Comparison of ENCODE assay signal across 14 cellular contexts in the genomic region with DNA sequence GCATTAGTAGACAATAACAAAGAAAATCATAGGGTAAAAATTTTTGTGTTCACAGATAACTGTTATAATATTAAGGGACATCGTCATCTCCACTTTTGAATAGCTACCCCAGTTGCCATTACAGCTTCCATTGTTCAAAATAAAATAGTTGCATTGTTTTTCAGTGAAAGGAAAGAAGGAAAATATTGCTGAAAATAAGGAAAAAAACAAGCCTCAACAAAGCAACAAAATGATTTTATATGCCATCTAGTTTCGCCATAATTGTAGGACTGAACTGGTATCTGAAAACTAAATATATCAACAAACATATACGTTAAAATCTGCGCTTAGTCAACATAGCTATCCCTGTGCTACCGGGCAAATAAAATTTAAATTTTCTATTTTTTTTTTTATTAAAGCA. TPM values are rescaled to one million over a fixed set of nuclear protein-coding genes. Genes with fewer than 3 reads are reported as not detected.
DNase-seq lines count a peak whose midpoint lies in the region; ATAC-seq, FAIRE-seq and TF ChIP-seq lines count a peak whose summit lies in the region.
"Had no signal": no experiment of that assay in that cellular context is flagged by ENCODE, and none has a peak within 500 bp of the region (broad histone marks: within the 10 kb centered on the region; RNA-seq: fewer than 3 reads in every experiment).

No MANE protein-coding gene starts in this region.

- 74% methylated on average over 5 of the region's 5 CpGs for WGBS in A549 (ENCODE audit: missing lambda C conversion rate)

- H3K4me2 ChIP-seq in A549 = peak overlapping the region; percentile 80

- peak overlapping the region; percentile 5 for H3K4me3 Mint-ChIP-seq in mesothelial cell of epicardium

- no peak for DNase-seq in A549 (ENCODE audit: low read depth in 1 of 2, low spot score in 1 of 2)
- DNase-seq in astrocyte of the spinal cord (ENCODE audit: low read depth, low spot score) = no peak
- DNase-seq in mesothelial cell of epicardium (ENCODE audit: low spot score in 2 of 2, unreplicated experiment in 2 of 2) = no peak
- no peak for DNase-seq in tibial artery
- no peak for DNase-seq in left lobe of liver (ENCODE audit: low spot score)
- DNase-seq in SHP77 (lab: John Stamatoyannopoulos, UW) = no peak
- DNase-seq: activated CD4-positive, CD25-positive, alpha-beta regulatory T cell treated with anti-CD3 and anti-CD28 coated beads, Interleukin-2, amount 50 U/mL, for 72 hours; DMS 273 treated with DMSO at 0.1 percent for 48 hours; NCI-H1436 treated with DMSO at 0.1 percent for 48 hours had no signal

- H3K27ac ChIP-seq in A549 (no peak overlapping the region), tibial artery (peak overlapping the region in 1 of 2 donors; percentile 99)

- H3K9me3 Mint-ChIP-seq in mesothelial cell of epicardium = no peaks in the 10 kb centered on the region

- CTCF ChIA-PET in A549 (lab: Yijun Ruan, JAX) = interaction anchor here (0.6 to 2.8 kb wide), 2 partner anchors 92 to 498 kb away, joined by 3 to 8 read pairs; partner anchors contain the start of gene CFAP54

- H3K4me1 ChIP-seq in A549 (peaks cover 28% of the 10 kb centered on the region), tibial artery (peaks cover 0 to 24% (median 10%) of the 10 kb centered on the region in 4 donors)

- POLR2A ChIA-PET in A549 (lab: Yijun Ruan, JAX) = no interaction called here

- TF ChIP-seq CTCF in A549 (IDR thresholded peaks at IDR 0.05) (no peak), astrocyte of the spinal cord (IDR thresholded peaks at IDR 0.05; ENCODE audit: low read depth, low read length) (no peak), mesothelial cell of epicardium (IDR thresholded peaks at IDR 0.05; ENCODE audit: unreplicated experiment) (no peak), tibial artery (IDR thresholded peaks at IDR 0.05) (no peak)

- H3K9me3 ChIP-seq in A549 = no peaks in the 10 kb centered on the region
- H3K9me3 ChIP-seq in tibial artery = no peaks in the 10 kb centered on the region
- H3K9me3 ChIP-seq: HAP-1 had no signal

- TF ChIP-seq RAD21 in A549 (conservative IDR thresholded peaks at IDR 0.05 in 1 of 2, IDR thresholded peaks at IDR 0.05 in 1 of 2) = no peak

- intact Hi-C loops in tibial artery (cut with DNase I; ENCODE audit: low total_unique reads) = loop anchor here (10.0 kb wide), 2 partner anchors 162 to 332 kb away; no protein-coding TSS in a partner anchor

- peaks cover 40% of the 10 kb centered on the region for H3K4me1 Mint-ChIP-seq in mesothelial cell of epicardium

- no peaks in the 10 kb centered on the region for H3K36me3 ChIP-seq in tibial artery
- H3K36me3 ChIP-seq: HAP-1 had no signal

- FAIRE-seq in A549 (lab: Jason Lieb, UNC) = no peak
- FAIRE-seq: bronchial epithelial cell, urothelium cell line had no signal

- no peaks in the 10 kb centered on the region for H3K27me3 ChIP-seq in tibial artery

- TF ChIP-seq POLR2A in A549 (IDR thresholded peaks at IDR 0.05; ENCODE audit: low read length) = no peak

- no peak overlapping the region for H3K4me3 ChIP-seq in A549
- peak overlapping the region; percentile 99; the same call in 1 of the 2 replicates for H3K4me3 ChIP-seq in GM08714 (ENCODE audit: low read length)
- peak overlapping the region; percentile 83 for H3K4me3 ChIP-seq in astrocyte of the spinal cord (ENCODE audit: low read depth, low read length)
- H3K4me3 ChIP-seq in tibial artery = no peak overlapping the region

- ATAC-seq in A549 (no peak), GM18907 (IDR thresholded peaks at IDR 0.05; ENCODE audit: unreplicated experiment) (no peak), left lobe of liver (no peak)

- in situ Hi-C loops in astrocyte of the spinal cord (cut with HindIII; ENCODE audit: low sequenced_read_pairs) = no loop called here

- TF ChIP-seq EP300 in A549 (IDR thresholded peaks at IDR 0.05) = no peak

- H3K27ac Mint-ChIP-seq in mesothelial cell of epicardium = peak overlapping the region; percentile 21

- no peaks in the 10 kb centered on the region for H3K27me3 Mint-ChIP-seq in mesothelial cell of epicardium (ENCODE audit: low read depth)

- H3K36me3 Mint-ChIP-seq in mesothelial cell of epicardium = no peaks in the 10 kb centered on the region

TF ChIP-seq in A549, 52 proteins besides CTCF, POLR2A, EP300 and RAD21:
- TF ChIP-seq SMC3 (IDR thresholded peaks at IDR 0.05) (no peak), NPAS2 (CRISPR knock-in tag; IDR thresholded peaks at IDR 0.05; ENCODE audit: borderline replicate concordance) (no peak), CBX2 (IDR thresholded peaks at IDR 0.05; ENCODE audit: borderline replicate concordance, low read depth) (no peak)

RNA-seq across cellular contexts. Expression of gene CDK17, which starts 3.3 kb away (rescaled TPM):
- polyA plus RNA-seq in A549 (2011; rRNA removed) = 34.5 and 43.5 TPM in 2 replicates
- 5.1 and 6.4 TPM in 2 replicates for polyA plus RNA-seq in A549 (2012; cell fraction: cytosol; rRNA removed)
- 5.5 TPM in 2 replicates for polyA plus RNA-seq in A549 (2012; cell fraction: nucleus; rRNA removed)
- 11.2 to 12.1 TPM (median 11.4 TPM) in 3 replicates for polyA plus RNA-seq in A549 (2017; fragmentation: RNase III; extraction: RNeasy Plus Mini Kit Qiagen cat#74134 plus additional on column Dnase treatment)
- polyA minus RNA-seq in A549 (2011; rRNA and poly(A)+ RNA removed) = 49.2 and 54.1 TPM in 2 replicates
- total RNA-seq in mesothelial cell of epicardium = 38.9 to 40.5 TPM (median 39.1 TPM) in 3 replicates
- total RNA-seq in left lobe of liver = 8.2 TPM

Comparison
In these comparisons a context has a peak if more than half of its experiments do, and no peak if none do; other contexts are left out.
1. H3K4me3 ChIP-seq: peak in GM08714 (single experiment) and astrocyte of the spinal cord (single experiment); none in A549 (single experiment) and tibial artery (0 of 2).